In the genomic region with DNA sequence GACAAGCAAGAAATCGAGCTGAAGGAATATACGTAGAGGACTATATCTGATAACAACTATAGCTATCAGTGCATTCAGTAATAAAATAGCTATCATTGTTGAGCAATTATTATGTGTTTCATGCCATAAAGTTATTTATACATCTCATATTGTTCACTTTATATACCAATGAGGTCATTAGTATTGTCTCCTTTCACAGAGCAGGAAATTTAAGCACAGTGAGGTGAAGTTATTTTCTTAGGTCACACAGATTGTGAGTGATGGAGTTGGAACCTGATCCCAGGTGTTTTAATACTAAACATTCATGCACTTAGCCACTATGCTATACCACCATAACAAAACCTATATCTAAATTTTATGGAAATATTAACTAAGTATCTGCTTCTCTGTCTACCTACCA, we compare ENCODE assay signal across 26 cellular contexts.
"Had no signal": no experiment of that assay in that cellular context is flagged by ENCODE, and none has a peak within 500 bp of the region (broad histone marks: within the 10 kb centered on the region; RNA-seq: fewer than 3 reads in every experiment).

No MANE protein-coding gene starts in this region.

- FAIRE-seq: colon, endometrium, frontal cortex had no signal

- H3K27ac ChIP-seq: colonic mucosa, coronary artery, dorsolateral prefrontal cortex, epithelial cell of prostate, esophagus muscularis mucosa, esophagus squamous epithelium, foreskin keratinocyte, gastrocnemius medialis, gastroesophageal sphincter, heart left ventricle, heart right ventricle had no signal

- H3K9me3 ChIP-seq: colonic mucosa, esophagus squamous epithelium, gastrocnemius medialis had no signal

- H3K4me1 ChIP-seq: colonic mucosa, foreskin keratinocyte, gastrocnemius medialis had no signal

- DNase-seq: colonic mucosa; cortex of kidney; dorsolateral prefrontal cortex; effector CD4-positive, alpha-beta T cell; effector CD8-positive, alpha-beta T cell; effector memory CD4-positive, alpha-beta T cell; effector memory CD8-positive, alpha-beta T cell; endodermal cell; erythroblast; esophagus squamous epithelium; foreskin fibroblast; foreskin keratinocyte; foreskin melanocyte; gastrocnemius medialis; glutamatergic neuron; head of caudate nucleus; heart left ventricle; heart right ventricle had no signal

- ATAC-seq: effector memory CD8-positive, alpha-beta T cell; esophagus mucosa; foreskin keratinocyte; gastrocnemius medialis; gastroesophageal sphincter; heart left ventricle; heart right ventricle had no signal

- H3K27me3 ChIP-seq: colonic mucosa, esophagus muscularis mucosa, esophagus squamous epithelium, foreskin keratinocyte, gastrocnemius medialis, gastroesophageal sphincter had no signal

- H3K36me3 ChIP-seq: colonic mucosa, esophagus muscularis mucosa, esophagus squamous epithelium, gastrocnemius medialis, gastroesophageal sphincter, heart left ventricle, heart right ventricle had no signal

- H3K4me3 ChIP-seq: colonic mucosa, coronary artery, dorsolateral prefrontal cortex, esophagus muscularis mucosa, esophagus squamous epithelium, gastrocnemius medialis, gastroesophageal sphincter, heart left ventricle, heart right ventricle had no signal
